1 cellular context compared by ENCODE assay signal in the genomic region with DNA sequence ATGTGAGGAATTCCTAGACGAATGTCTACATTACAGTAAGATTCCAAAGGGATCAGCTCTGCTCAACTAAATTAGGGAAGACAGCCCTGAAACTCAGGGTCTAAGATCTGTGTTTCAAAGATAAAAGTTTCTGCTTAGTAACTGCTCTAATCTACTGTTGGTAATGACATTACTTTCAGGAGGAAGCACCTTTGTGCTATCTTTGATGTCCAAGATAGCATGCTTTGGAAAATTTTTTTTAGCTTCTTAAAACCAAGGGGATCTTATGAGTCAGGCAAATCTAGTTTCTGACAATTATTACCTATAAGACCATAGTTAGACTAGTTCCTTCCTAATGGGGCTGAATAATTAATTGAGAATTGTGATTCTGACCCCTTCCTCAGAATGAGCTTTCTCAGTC.
TF ChIP-seq lines count a peak whose summit lies in the region.

No MANE protein-coding gene starts in this region.

TF ChIP-seq in K562, 482 proteins besides CTCF, POLR2A, EP300 and RAD21 (continued from another document):
- TF ChIP-seq, protein P1, sequence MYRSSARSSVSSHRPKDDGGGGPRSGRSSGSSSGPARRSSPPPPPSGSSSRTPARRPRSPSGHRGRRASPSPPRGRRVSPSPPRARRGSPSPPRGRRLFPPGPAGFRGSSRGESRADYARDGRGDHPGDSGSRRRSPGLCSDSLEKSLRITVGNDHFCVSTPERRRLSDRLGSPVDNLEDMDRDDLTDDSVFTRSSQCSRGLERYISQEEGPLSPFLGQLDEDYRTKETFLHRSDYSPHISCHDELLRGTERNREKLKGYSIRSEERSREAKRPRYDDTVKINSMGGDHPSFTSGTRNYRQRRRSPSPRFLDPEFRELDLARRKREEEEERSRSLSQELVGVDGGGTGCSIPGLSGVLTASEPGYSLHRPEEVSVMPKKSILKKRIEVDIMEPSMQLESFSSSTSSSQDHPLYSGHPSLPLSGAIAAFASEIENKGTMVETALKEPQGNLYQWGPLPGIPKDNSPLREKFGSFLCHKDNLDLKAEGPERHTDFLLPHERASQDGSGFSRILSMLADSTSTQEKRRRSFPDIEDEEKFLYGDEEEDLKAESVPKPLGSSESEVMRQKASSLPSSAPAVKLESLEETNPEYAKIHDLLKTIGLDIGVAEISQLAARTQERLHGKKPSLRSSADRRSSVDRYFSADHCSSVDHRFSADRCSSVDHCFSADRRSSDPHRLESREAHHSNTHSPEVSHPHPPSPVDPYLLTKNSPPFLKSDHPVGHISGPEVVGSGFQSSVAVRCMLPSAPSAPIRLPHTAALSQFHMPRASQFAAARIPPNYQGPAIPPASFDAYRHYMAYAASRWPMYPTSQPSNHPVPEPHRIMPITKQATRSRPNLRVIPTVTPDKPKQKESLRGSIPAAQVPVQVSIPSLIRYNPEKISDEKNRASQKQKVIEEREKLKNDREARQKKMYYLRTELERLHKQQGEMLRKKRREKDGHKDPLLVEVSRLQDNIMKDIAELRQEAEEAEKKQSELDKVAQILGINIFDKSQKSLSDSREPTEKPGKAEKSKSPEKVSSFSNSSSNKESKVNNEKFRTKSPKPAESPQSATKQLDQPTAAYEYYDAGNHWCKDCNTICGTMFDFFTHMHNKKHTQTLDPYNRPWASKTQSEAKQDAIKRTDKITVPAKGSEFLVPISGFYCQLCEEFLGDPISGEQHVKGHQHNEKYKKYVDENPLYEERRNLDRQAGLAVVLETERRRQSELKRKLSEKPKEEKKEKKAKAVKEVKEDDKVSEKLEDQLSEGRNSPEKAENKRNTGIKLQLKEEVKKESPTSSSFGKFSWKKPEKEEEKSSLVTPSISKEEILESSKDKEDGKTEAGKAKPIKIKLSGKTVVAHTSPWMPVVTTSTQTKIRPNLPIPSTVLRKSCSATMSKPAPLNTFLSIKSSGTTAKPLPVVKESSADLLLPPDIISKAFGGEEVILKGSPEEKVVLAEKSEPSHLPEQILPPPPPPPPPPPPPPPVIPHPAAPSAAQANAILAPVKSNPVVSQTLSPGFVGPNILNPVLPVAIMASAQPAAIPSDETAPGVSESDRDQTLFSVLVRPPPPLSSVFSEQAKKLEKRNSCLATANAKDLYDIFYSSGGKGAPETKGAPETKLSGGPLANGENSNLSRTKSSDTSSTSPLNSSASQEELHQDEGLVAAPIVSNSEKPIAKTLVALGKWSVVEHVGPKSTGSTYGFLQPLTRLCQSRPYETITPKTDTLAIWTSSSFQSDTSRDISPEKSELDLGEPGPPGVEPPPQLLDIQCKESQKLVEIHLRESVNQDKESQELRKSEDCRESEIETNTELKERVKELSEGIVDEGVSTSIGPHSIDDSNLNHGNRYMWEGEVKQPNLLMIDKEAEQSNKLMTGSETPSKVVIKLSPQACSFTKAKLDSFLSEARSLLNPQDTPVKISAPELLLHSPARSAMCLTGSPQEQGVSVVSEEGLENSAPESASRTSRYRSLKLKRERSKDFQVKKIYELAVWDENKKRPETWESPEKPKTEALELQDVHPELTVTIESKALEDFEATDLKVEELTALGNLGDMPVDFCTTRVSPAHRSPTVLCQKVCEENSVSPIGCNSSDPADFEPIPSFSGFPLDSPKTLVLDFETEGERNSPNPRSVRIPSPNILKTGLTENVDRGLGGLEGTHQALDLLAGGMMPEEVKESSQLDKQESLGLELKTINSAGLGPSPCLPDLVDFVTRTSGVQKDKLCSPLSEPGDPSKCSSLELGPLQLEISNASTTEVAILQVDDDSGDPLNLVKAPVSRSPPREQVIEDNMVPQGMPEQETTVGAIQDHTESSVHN (IDR thresholded peaks at IDR 0.05; ENCODE audit: borderline replicate concordance in 1 of 2, low read depth in 1 of 2) = no peak
- TF ChIP-seq TAF15 (IDR thresholded peaks at IDR 0.05; ENCODE audit: low read depth, low read length) = no peak
- peak; percentile 84 for TF ChIP-seq ZEB2 (IDR thresholded peaks at IDR 0.05)
- no peak for TF ChIP-seq STAT5B (CRISPR knock-in tag; IDR thresholded peaks at IDR 0.05)
- TF ChIP-seq ZNF124 (CRISPR knock-in tag; IDR thresholded peaks at IDR 0.05) = no peak
- no peak for TF ChIP-seq PTRF (tag; IDR thresholded peaks at IDR 0.05)
- no peak for TF ChIP-seq SAFB2 (IDR thresholded peaks at IDR 0.05; ENCODE audit: borderline replicate concordance, low read depth, low read length, severe bottlenecking)
- TF ChIP-seq SREBF2 (CRISPR knock-in tag; IDR thresholded peaks at IDR 0.05) = no peak
- TF ChIP-seq RBM14 (IDR thresholded peaks at IDR 0.05; ENCODE audit: borderline replicate concordance, insufficient read depth, low read depth, low read length) = no peak
- no peak for TF ChIP-seq GABPA (tag; conservative IDR thresholded peaks at IDR 0.05; ENCODE audit: low read depth)
- no peak for TF ChIP-seq ZNF121 (CRISPR knock-in tag; conservative IDR thresholded peaks at IDR 0.05)
- no peak for TF ChIP-seq TEAD2 (tag; IDR thresholded peaks at IDR 0.05)
- TF ChIP-seq HDAC2 (IDR thresholded peaks at IDR 0.05) = no peak
- TF ChIP-seq, protein P2, sequence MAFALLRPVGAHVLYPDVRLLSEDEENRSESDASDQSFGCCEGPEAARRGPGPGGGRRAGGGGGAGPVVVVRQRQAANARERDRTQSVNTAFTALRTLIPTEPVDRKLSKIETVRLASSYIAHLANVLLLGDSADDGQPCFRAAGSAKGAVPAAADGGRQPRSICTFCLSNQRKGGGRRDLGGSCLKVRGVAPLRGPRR (CRISPR knock-in tag; IDR thresholded peaks at IDR 0.05) = no peak
- TF ChIP-seq, protein P3, sequence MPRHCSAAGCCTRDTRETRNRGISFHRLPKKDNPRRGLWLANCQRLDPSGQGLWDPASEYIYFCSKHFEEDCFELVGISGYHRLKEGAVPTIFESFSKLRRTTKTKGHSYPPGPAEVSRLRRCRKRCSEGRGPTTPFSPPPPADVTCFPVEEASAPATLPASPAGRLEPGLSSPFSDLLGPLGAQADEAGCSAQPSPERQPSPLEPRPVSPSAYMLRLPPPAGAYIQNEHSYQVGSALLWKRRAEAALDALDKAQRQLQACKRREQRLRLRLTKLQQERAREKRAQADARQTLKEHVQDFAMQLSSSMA (CRISPR knock-in tag; IDR thresholded peaks at IDR 0.05) = no peak
- no peak for TF ChIP-seq GTF2A2 (tag; IDR thresholded peaks at IDR 0.05)
- TF ChIP-seq, protein P4, sequence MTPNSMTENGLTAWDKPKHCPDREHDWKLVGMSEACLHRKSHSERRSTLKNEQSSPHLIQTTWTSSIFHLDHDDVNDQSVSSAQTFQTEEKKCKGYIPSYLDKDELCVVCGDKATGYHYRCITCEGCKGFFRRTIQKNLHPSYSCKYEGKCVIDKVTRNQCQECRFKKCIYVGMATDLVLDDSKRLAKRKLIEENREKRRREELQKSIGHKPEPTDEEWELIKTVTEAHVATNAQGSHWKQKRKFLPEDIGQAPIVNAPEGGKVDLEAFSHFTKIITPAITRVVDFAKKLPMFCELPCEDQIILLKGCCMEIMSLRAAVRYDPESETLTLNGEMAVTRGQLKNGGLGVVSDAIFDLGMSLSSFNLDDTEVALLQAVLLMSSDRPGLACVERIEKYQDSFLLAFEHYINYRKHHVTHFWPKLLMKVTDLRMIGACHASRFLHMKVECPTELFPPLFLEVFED (CRISPR knock-in tag; conservative IDR thresholded peaks at IDR 0.05) = no peak
- no peak for TF ChIP-seq ESRRB (CRISPR knock-in tag; IDR thresholded peaks at IDR 0.05; ENCODE audit: borderline replicate concordance)
- no peak for TF ChIP-seq DNMT1 (IDR thresholded peaks at IDR 0.05)
- no peak for TF ChIP-seq TSC22D4 (tag; IDR thresholded peaks at IDR 0.05)
- TF ChIP-seq NFE2 (IDR thresholded peaks at IDR 0.05; ENCODE audit: low read depth) = peak; percentile 51
- TF ChIP-seq GTF2F1 (IDR thresholded peaks at IDR 0.05; ENCODE audit: low read depth, low read length) = no peak
- no peak for TF ChIP-seq ZNF79 (CRISPR knock-in tag; IDR thresholded peaks at IDR 0.05; ENCODE audit: low read depth)
